In the genomic region with DNA sequence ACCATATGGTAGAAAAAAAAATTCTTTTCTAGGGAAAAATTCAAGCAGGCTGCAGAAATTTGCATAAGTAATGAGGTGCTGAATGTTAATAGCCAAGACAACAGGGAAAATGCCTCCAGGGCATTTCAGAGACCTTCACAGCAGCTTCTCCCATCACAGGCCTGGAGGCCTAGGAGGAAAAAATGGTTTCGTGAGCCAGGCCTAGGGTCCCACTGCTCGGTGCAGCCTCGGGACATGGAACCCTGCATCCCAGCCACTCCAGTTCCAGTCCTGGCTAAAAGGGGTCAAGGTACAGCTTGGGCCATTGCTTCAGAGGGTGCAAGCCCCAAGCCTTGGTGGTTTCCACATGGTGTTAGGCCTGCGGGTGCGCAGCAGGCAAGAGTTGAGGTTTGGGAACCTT, we compare ENCODE assay signal across 32 cellular contexts.
DNase-seq lines count a peak whose midpoint lies in the region; ATAC-seq, FAIRE-seq and TF ChIP-seq lines count a peak whose summit lies in the region.
"Had no signal": no experiment of that assay in that cellular context is flagged by ENCODE, and none has a peak within 500 bp of the region (broad histone marks: within the 10 kb centered on the region; RNA-seq: fewer than 3 reads in every experiment).

No MANE protein-coding gene starts in this region.

- no peak for DNase-seq in HepG2 (ENCODE audit: low spot score)
- no peak for DNase-seq in right lobe of liver
- no peak for DNase-seq in A549 (ENCODE audit: low read depth in 1 of 2, low spot score in 1 of 2)
- no peak for DNase-seq in NOMO-1 treated with dmso at 0.1 percent for 144 hours (lab: John Stamatoyannopoulos, UW; ENCODE audit: unreplicated experiment)
- DNase-seq: 8988T; ACHN; AML-193; BE2C; C1 segment of cervical spinal cord; Caco-2; Calu3; CD4-positive, alpha-beta memory T cell; CD4-positive, alpha-beta T cell; CD4-positive, CD25-positive, alpha-beta regulatory T cell; CD8-positive, alpha-beta memory T cell; CD8-positive, alpha-beta T cell; COR-L47; DMS 273 treated with DMSO at 0.1 percent for 48 hours; DMS153; DMS53; DMS79; DMS79 treated with DMSO at 0.1 percent for 48 hours; DND-41; EL had no signal

- H3K4me3 ChIP-seq in HepG2 (replicated peaks in 1 of 3; ENCODE audit: insufficient read depth in 1 of 3, low read depth in 2 of 3, low read length in 3 of 3) = no peak overlapping the region
- H3K4me3 ChIP-seq in right lobe of liver = no peak overlapping the region
- H3K4me3 ChIP-seq in A549 = no peak overlapping the region
- H3K4me3 ChIP-seq in HEK293 (ENCODE audit: low read depth, low read length) = no peak overlapping the region
- H3K4me3 ChIP-seq: BLaER1; BLaER1 treated with 17β-estradiol and CSF1 and Interleukin-3, amounts not matched to agents 10 nM and 100 nM had no signal

- H3K27ac ChIP-seq in HepG2 (ENCODE audit: extremely low read length, insufficient read depth, low read length) (no peak overlapping the region), right lobe of liver (no peak overlapping the region), A549 (no peak overlapping the region), HEK293 (ENCODE audit: extremely low read depth, low read depth, low read length) (no peak overlapping the region)
- H3K27ac ChIP-seq: 22Rv1; BLaER1; BLaER1 treated with 17β-estradiol and CSF1 and Interleukin-3, amounts not matched to agents 10 nM and 100 nM; C4-2B had no signal

- H3K36me3 ChIP-seq in HepG2 (replicated peaks in 1 of 2; ENCODE audit: control insufficient read depth in 1 of 2, insufficient read depth in 2 of 2, low read length in 2 of 2) = no peaks in the 10 kb centered on the region
- H3K36me3 ChIP-seq in right lobe of liver = no peaks in the 10 kb centered on the region
- H3K36me3 ChIP-seq in HEK293 (ENCODE audit: control insufficient read depth in 2 of 2, insufficient read depth in 1 of 2, low read length in 2 of 2) = no peaks in the 10 kb centered on the region
- H3K36me3 ChIP-seq: BE2C; BLaER1; BLaER1 treated with 17β-estradiol and CSF1 and Interleukin-3, amounts not matched to agents 10 nM and 100 nM had no signal

- no peak for TF ChIP-seq POLR2A in HepG2 (IDR thresholded peaks at IDR 0.05; ENCODE audit: insufficient read depth in 1 of 2, low read depth in 2 of 2, low read length in 2 of 2)
- no peak for TF ChIP-seq POLR2A in right lobe of liver (IDR thresholded peaks at IDR 0.05)
- no peak for TF ChIP-seq POLR2A in A549 (IDR thresholded peaks at IDR 0.05; ENCODE audit: low read length)

- no peak overlapping the region for H3K9ac ChIP-seq in HepG2 (ENCODE audit: insufficient read depth, low read depth, low read length)
- H3K9ac ChIP-seq: BLaER1; BLaER1 treated with 17β-estradiol and CSF1 and Interleukin-3, amounts not matched to agents 10 nM and 100 nM had no signal

- H3K9me3 ChIP-seq in HepG2 (ENCODE audit: low read length) = peaks cover 80% of the 10 kb centered on the region
- no peaks in the 10 kb centered on the region for H3K9me3 ChIP-seq in right lobe of liver
- H3K9me3 ChIP-seq in A549 = peaks cover 16% of the 10 kb centered on the region
- no peaks in the 10 kb centered on the region for H3K9me3 ChIP-seq in HEK293 (ENCODE audit: control insufficient read depth, insufficient read depth, low read depth, low read length)
- H3K9me3 ChIP-seq: BE2C had no signal

- H2AFZ ChIP-seq in HepG2 (ENCODE audit: low read length) = no peak overlapping the region

- H3K4me1 ChIP-seq in HepG2 (ENCODE audit: insufficient read depth, low read length) = no peaks in the 10 kb centered on the region
- no peaks in the 10 kb centered on the region for H3K4me1 ChIP-seq in right lobe of liver
- H3K4me1 ChIP-seq in A549 = no peaks in the 10 kb centered on the region
- no peaks in the 10 kb centered on the region for H3K4me1 ChIP-seq in HEK293 (ENCODE audit: control insufficient read depth, insufficient read depth, low read length)
- H3K4me1 ChIP-seq: BE2C, Caco-2 had no signal

- TF ChIP-seq EP300 in HepG2 (IDR thresholded peaks at IDR 0.05; ENCODE audit: low read depth in 2 of 2, low read length in 2 of 2) (no peak), HepG2 (CRISPR knock-in tag; IDR thresholded peaks at IDR 0.05; ENCODE audit: borderline replicate concordance) (no peak), A549 (IDR thresholded peaks at IDR 0.05) (no peak)

- no peaks in the 10 kb centered on the region for H4K20me1 ChIP-seq in HepG2 (ENCODE audit: insufficient read depth, low read length)
- H4K20me1 ChIP-seq: BLaER1; BLaER1 treated with 17β-estradiol and CSF1 and Interleukin-3, amounts not matched to agents 10 nM and 100 nM had no signal

- ATAC-seq in HepG2 = no peak
- ATAC-seq in right lobe of liver = no peak
- ATAC-seq in A549 = no peak
- no peak for ATAC-seq in GM21526 (IDR thresholded peaks at IDR 0.05; ENCODE audit: low FRiP score, unreplicated experiment)
- ATAC-seq: CD8-positive, alpha-beta T cell had no signal

- CTCF ChIA-PET in HepG2 (lab: Yijun Ruan, JAX; ENCODE audit: low intra/inter-chr PET ratio, low total read pairs) = no interaction called here
- CTCF ChIA-PET in A549 (lab: Yijun Ruan, JAX) = no interaction called here
- CTCF ChIA-PET in HEK293 (lab: Yijun Ruan, JAX) = no interaction called here

- TF ChIP-seq CTCF in HepG2 (CRISPR knock-in tag; IDR thresholded peaks at IDR 0.05) = no peak
- no peak for TF ChIP-seq CTCF in right lobe of liver (IDR thresholded peaks at IDR 0.05)
- no peak for TF ChIP-seq CTCF in A549 (IDR thresholded peaks at IDR 0.05)
- no peak for TF ChIP-seq CTCF in HEK293 (tag by site-specific recombination; IDR thresholded peaks at IDR 0.05)

- no peak for FAIRE-seq in HepG2 (lab: Jason Lieb, UNC)
- no peak for FAIRE-seq in A549 (lab: Jason Lieb, UNC)
- FAIRE-seq: A204.1, D721Med had no signal

- POLR2A ChIA-PET in HepG2 (lab: Yijun Ruan, JAX) = no interaction called here
- POLR2A ChIA-PET in A549 (lab: Yijun Ruan, JAX) = no interaction called here
- POLR2A ChIA-PET in HEK293 (lab: Yijun Ruan, JAX) = no interaction called here

- TF ChIP-seq RAD21 in HepG2 (CRISPR knock-in tag; IDR thresholded peaks at IDR 0.05) = no peak
- TF ChIP-seq RAD21 in A549 (conservative IDR thresholded peaks at IDR 0.05 in 1 of 2, IDR thresholded peaks at IDR 0.05 in 1 of 2) = no peak

- H3K4me2 ChIP-seq in HepG2 (ENCODE audit: low read depth, low read length) (no peak overlapping the region), A549 (no peak overlapping the region)
- H3K4me2 ChIP-seq: BLaER1 had no signal

- in situ Hi-C loops in HepG2 (cut with HindIII; ENCODE audit: extremely low pct_ligation_motif_present, low pct_unique_long_range_greater_than_20kb) = no loop called here

- no peaks in the 10 kb centered on the region for H3K79me2 ChIP-seq in HepG2 (ENCODE audit: insufficient read depth, low read length)

- no peaks in the 10 kb centered on the region for H3K27me3 ChIP-seq in HepG2 (ENCODE audit: control insufficient read depth in 1 of 2, insufficient read depth in 2 of 2, low read length in 2 of 2)
- no peaks in the 10 kb centered on the region for H3K27me3 ChIP-seq in right lobe of liver
- H3K27me3 ChIP-seq: BE2C; BLaER1; BLaER1 treated with 17β-estradiol and CSF1 and Interleukin-3, amounts not matched to agents 10 nM and 100 nM had no signal

- WGBS in HepG2 (ENCODE audit: low lambda C conversion rate) = 4% methylated on average over 3 of the region's 5 CpGs
- WGBS in right lobe of liver (ENCODE audit: insufficient coverage, low coverage, low lambda C conversion rate, missing lambda C conversion rate) = no CpG with 5 or more reads among the region's 5 CpGs
- WGBS in A549 (ENCODE audit: missing lambda C conversion rate) = 57% methylated on average over 4 of the region's 5 CpGs

- intact Hi-C loops in HepG2 (cut with micrococcal nuclease; ENCODE audit: unreplicated experiment) = no loop called here
- intact Hi-C loops in right lobe of liver (cut with DNase I) = no loop called here

- no TSS peak for BruUV-seq in HepG2 (replicated peaks; lab: Mats Ljungman, UMichigan)

TF ChIP-seq in A549, 52 proteins besides CTCF, POLR2A, EP300 and RAD21:
- TF ChIP-seq HOXA7 (CRISPR knock-in tag; IDR thresholded peaks at IDR 0.05) = no peak
- peak; percentile 94 for TF ChIP-seq ZFP36 (IDR thresholded peaks at IDR 0.05; ENCODE audit: borderline replicate concordance, partially characterized antibody)

TF ChIP-seq in HEK293, 187 proteins besides CTCF, POLR2A, EP300 and RAD21:
- TF ChIP-seq, protein P1, sequence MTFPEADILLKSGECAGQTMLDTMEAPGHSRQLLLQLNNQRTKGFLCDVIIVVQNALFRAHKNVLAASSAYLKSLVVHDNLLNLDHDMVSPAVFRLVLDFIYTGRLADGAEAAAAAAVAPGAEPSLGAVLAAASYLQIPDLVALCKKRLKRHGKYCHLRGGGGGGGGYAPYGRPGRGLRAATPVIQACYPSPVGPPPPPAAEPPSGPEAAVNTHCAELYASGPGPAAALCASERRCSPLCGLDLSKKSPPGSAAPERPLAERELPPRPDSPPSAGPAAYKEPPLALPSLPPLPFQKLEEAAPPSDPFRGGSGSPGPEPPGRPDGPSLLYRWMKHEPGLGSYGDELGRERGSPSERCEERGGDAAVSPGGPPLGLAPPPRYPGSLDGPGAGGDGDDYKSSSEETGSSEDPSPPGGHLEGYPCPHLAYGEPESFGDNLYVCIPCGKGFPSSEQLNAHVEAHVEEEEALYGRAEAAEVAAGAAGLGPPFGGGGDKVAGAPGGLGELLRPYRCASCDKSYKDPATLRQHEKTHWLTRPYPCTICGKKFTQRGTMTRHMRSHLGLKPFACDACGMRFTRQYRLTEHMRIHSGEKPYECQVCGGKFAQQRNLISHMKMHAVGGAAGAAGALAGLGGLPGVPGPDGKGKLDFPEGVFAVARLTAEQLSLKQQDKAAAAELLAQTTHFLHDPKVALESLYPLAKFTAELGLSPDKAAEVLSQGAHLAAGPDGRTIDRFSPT (tag by site-specific recombination; IDR thresholded peaks at IDR 0.05) = no peak
- TF ChIP-seq ZNF10 (tag by site-specific recombination; IDR thresholded peaks at IDR 0.05) (no peak), SETDB1 (IDR thresholded peaks at IDR 0.05; ENCODE audit: insufficient read length, low read length) (peak; percentile 32), ZNF585B (tag by site-specific recombination; IDR thresholded peaks at IDR 0.05) (peak; percentile 84), KLF1 (tag by site-specific recombination; IDR thresholded peaks at IDR 0.05) (no peak), ZXDB (tag by site-specific recombination; IDR thresholded peaks at IDR 0.05) (no peak), TRIM28 (IDR thresholded peaks at IDR 0.05; ENCODE audit: borderline replicate concordance, low read length) (peak; percentile 60; the same call in 1 of the 2 replicates), ZNF76 (tag by site-specific recombination; IDR thresholded peaks at IDR 0.05; ENCODE audit: borderline replicate concordance, low read depth) (no peak)
